9 cellular contexts compared by ENCODE assay signal in genomic region chr14:104754213-104754851, GRCh38. TPM values are rescaled to one million over a fixed set of nuclear protein-coding genes. Genes with fewer than 3 reads are reported as not detected.
DNase-seq lines count a peak whose midpoint lies in the region; ATAC-seq and TF ChIP-seq lines count a peak whose summit lies in the region.
"Had no signal": no experiment of that assay in that cellular context is flagged by ENCODE, and none has a peak within 500 bp of the region (broad histone marks: within the 10 kb centered on the region; RNA-seq: fewer than 3 reads in every experiment).

No MANE protein-coding gene starts in this region.

- H3K9me3 ChIP-seq in SK-N-MC (ENCODE audit: low read depth, low read length) (no peaks in the 10 kb centered on the region), psoas muscle (no peaks in the 10 kb centered on the region)

- DNase-seq in SK-N-MC (ENCODE audit: low read depth, low spot score) (no peak), fibroblast of mammary gland (ENCODE audit: low read depth) (no peak), psoas muscle (no peak), KG1 (lab: John Stamatoyannopoulos, UW) (no peak), NCI-H2171 (lab: John Stamatoyannopoulos, UW) (no peak), hepatic stellate cell (ENCODE audit: low spot score) (no peak), NCI-H1092 treated with DMSO at 0.1 percent for 48 hours (lab: John Stamatoyannopoulos, UW) (no peak)
- DNase-seq: NCI-H2029 treated with DMSO at 0.1 percent for 48 hours had no signal

- H3K36me3 ChIP-seq in SK-N-MC (ENCODE audit: insufficient read depth, low read length), result peaks cover 23% of the 10 kb centered on the region; the same call in 1 of the 2 replicates
- H3K36me3 ChIP-seq in psoas muscle (ENCODE audit: insufficient read depth in 1 of 2, low read depth in 1 of 2), result peaks cover 0 to 32% of the 10 kb centered on the region in 2 donors

- H3K27me3 ChIP-seq in psoas muscle (ENCODE audit: insufficient read depth in 3 of 3, low read length in 2 of 3), result no peaks in the 10 kb centered on the region

- peak in 1 of 4 donors; percentile 6 for ATAC-seq in psoas muscle

- no peak overlapping the region for H3K27ac ChIP-seq in SK-N-MC
- H3K27ac ChIP-seq in psoas muscle, result peak overlapping the region; percentile 95

- TF ChIP-seq CTCF in fibroblast of mammary gland (conservative IDR thresholded peaks at IDR 0.05; ENCODE audit: control insufficient read depth, insufficient read depth, low read depth, low read length) (no peak), psoas muscle (IDR thresholded peaks at IDR 0.05) (no peak)

- peaks cover 38% of the 10 kb centered on the region for H3K4me1 ChIP-seq in psoas muscle

- H3K4me3 ChIP-seq in GM08714 (ENCODE audit: low read length) (peak overlapping the region; percentile 79), SK-N-MC (peak overlapping the region; percentile 92), fibroblast of mammary gland (ENCODE audit: control insufficient read depth, low read depth, low read length) (peak overlapping the region; percentile 81), psoas muscle (peak overlapping the region; percentile 96)

- H3K9ac ChIP-seq in SK-N-MC (ENCODE audit: insufficient read length), result peak overlapping the region; percentile 98

- WGBS in psoas muscle, 3 donors, result 26 to 40% (median 34%) methylated on average over 13 of the region's 13 CpGs

- intact Hi-C loops in psoas muscle (cut with DNase I), result no loop called here

RNA-seq across cellular contexts. Expression of gene SIVA1, which starts 1.4 kb away (rescaled TPM):
- total RNA-seq in psoas muscle, result 100 to 1,000 TPM in 1 of 4 donors, 10 to 100 TPM in 3; 55.8 to 105 (median 84.5) TPM
- polyA plus RNA-seq in psoas muscle, result 100 to 1,000 TPM; 147 to 233 (median 233) TPM

RNA-seq across cellular contexts. Expression of gene ADSS1, which starts 30.3 kb away (rescaled TPM):
- 100 to 1,000 TPM; 201 to 359 (median 278) TPM for total RNA-seq in psoas muscle
- polyA plus RNA-seq in psoas muscle, result 100 to 1,000 TPM; 187 to 394 (median 300) TPM

RNA-seq across cellular contexts. Expression of gene AKT1, which starts 41.2 kb away (rescaled TPM):
- 10 to 100 TPM; 54.9 to 79.3 (median 60.0) TPM for total RNA-seq in psoas muscle
- polyA plus RNA-seq in psoas muscle, result 100 to 1,000 TPM in 1 of 3 donors, 10 to 100 TPM in 2; 51.9 to 102 (median 62.0) TPM

RNA-seq across cellular contexts. Expression of gene ZBTB42, which starts 46.6 kb away (rescaled TPM):
- 1 to 10 TPM; 4.2 to 7.4 (median 5.8) TPM for total RNA-seq in psoas muscle
- polyA plus RNA-seq in psoas muscle, result 1 to 10 TPM; 4.7 to 6.6 (median 6.2) TPM
